ENCODE assay signal across 30 cellular contexts in genomic region chr10:1281402-1281782, GRCh38.
"Had no signal": no experiment of that assay in that cellular context is flagged by ENCODE, and none has a peak within 500 bp of the region (broad histone marks: within the 10 kb centered on the region; RNA-seq: fewer than 3 reads in every experiment).

No MANE protein-coding gene starts in this region.

- H3K27me3 ChIP-seq: SJCRH30 had no signal

- H3K4me1 ChIP-seq: SJCRH30 had no signal

- H3K27ac Mint-ChIP-seq: activated naive CD4-positive, alpha-beta T cell treated with anti-CD3 and anti-CD28 coated beads for 36 hours; activated naive CD8-positive, alpha-beta T cell; activated naive CD8-positive, alpha-beta T cell treated with anti-CD3 and anti-CD28 coated beads, Interleukin-2, amount 50 U/mL, for 24 hours; activated T-helper 1 cell treated with anti-CD3 and anti-CD28 coated beads, Interleukin-12 subunit alpha, Interleukin-12 subunit beta, Interleukin-2, Interleukin-4 antibody, amounts not matched to agents 30 ng/mL and 10 ng/mL and 1 ng/mL, durations not matched to agents 14 hours and 24 hours and 36 hours; T-helper 1 cell treated with Interleukin-12 subunit alpha and Interleukin-12 subunit beta and Interleukin-4 antibody, amounts not matched to agents 30 μg/mL and 1 μg/mL, for 36 hours; T-helper 2 cell treated with Interferon-gamma antibody and Interleukin-4, amounts not matched to agents 5 μg/mL and 100 μg/mL, for 36 hours had no signal

- H3K36me3 ChIP-seq: SJCRH30 had no signal

- ATAC-seq: activated naive CD8-positive, alpha-beta T cell treated with anti-CD3 and anti-CD28 coated beads, Interleukin-2, amount 50 U/mL, for 24 hours; activated T-cell treated with anti-CD3 and anti-CD28 coated beads, Interleukin-2, amount 50 U/mL, for 4 hours; K562 had no signal

- H3K9me3 ChIP-seq: SJCRH30 had no signal

- H3K27ac ChIP-seq: SK-N-MC had no signal

- H3K9me3 Mint-ChIP-seq: activated naive CD8-positive, alpha-beta T cell treated with anti-CD3 and anti-CD28 coated beads, Interleukin-2, amount 50 U/mL, for 24 hours; activated T-cell treated with anti-CD3 and anti-CD28 coated beads, Interleukin-2, amount 50 U/mL, for 4 hours; activated T-helper 1 cell treated with anti-CD3 and anti-CD28 coated beads, Interleukin-12 subunit alpha, Interleukin-12 subunit beta, Interleukin-2, Interleukin-4 antibody, amounts not matched to agents 30 ng/mL and 10 ng/mL and 1 ng/mL, durations not matched to agents 14 hours and 24 hours and 36 hours; T-helper 1 cell treated with Interleukin-12 subunit alpha and Interleukin-12 subunit beta and Interleukin-4 antibody, amounts not matched to agents 30 μg/mL and 1 μg/mL, for 36 hours; T-helper 2 cell treated with Interferon-gamma antibody and Interleukin-4, amounts not matched to agents 5 μg/mL and 100 μg/mL, for 36 hours had no signal

- DNase-seq: activated CD4-positive, alpha-beta T cell treated with anti-CD3 and anti-CD28 coated beads for 48 hours; activated CD4-positive, alpha-beta T cell treated with anti-CD3 and anti-CD28 coated beads, Interleukin-2, amount 50 U/mL, for 4 hours; activated CD8-positive, alpha-beta memory T cell treated with anti-CD3 and anti-CD28 coated beads, Interleukin-2, amount 50 U/mL, for 4 hours; activated gamma-delta T cell treated with Interleukin-2 at 50 U/mL for 16 hours; activated naive CD4-positive, alpha-beta T cell treated with anti-CD3 and anti-CD28 coated beads for 36 hours; activated naive CD8-positive, alpha-beta T cell treated with anti-CD3 and anti-CD28 coated beads, Interleukin-2, amount 50 U/mL, for 24 hours; activated T-cell treated with anti-CD3 and anti-CD28 coated beads for 4 hours; activated T-cell treated with anti-CD3 and anti-CD28 coated beads, Interleukin-2, amount 50 U/mL, for 4 hours; anterior cingulate cortex; caudate nucleus; NCI-H1092 treated with DMSO at 0.1 percent for 48 hours; NCI-H1417; NCI-H146; NCI-H187; NCI-H2029 treated with DMSO at 0.1 percent for 48 hours; NCI-H2107; NCI-H2171; NCI-H510A; NCI-H526; NCI-H748 treated with DMSO at 0.1 percent for 48 hours; OCI-M1; Right ventricle myocardium superior; SJCRH30 had no signal

- H3K4me1 Mint-ChIP-seq: activated naive CD8-positive, alpha-beta T cell treated with anti-CD3 and anti-CD28 coated beads, Interleukin-2, amount 50 U/mL, for 24 hours had no signal

- H3K36me3 Mint-ChIP-seq: activated naive CD8-positive, alpha-beta T cell had no signal

- H3K4me3 ChIP-seq: K562, SJCRH30, SK-N-MC had no signal

- H3K4me3 Mint-ChIP-seq: activated naive CD4-positive, alpha-beta T cell treated with anti-CD3 and anti-CD28 coated beads for 36 hours; activated naive CD8-positive, alpha-beta T cell; activated naive CD8-positive, alpha-beta T cell treated with anti-CD3 and anti-CD28 coated beads, Interleukin-2, amount 50 U/mL, for 24 hours; activated T-cell treated with anti-CD3 and anti-CD28 coated beads, Interleukin-2, amount 50 U/mL, for 4 hours; activated T-helper 1 cell treated with anti-CD3 and anti-CD28 coated beads, Interleukin-12 subunit alpha, Interleukin-12 subunit beta, Interleukin-2, Interleukin-4 antibody, amounts not matched to agents 30 ng/mL and 10 ng/mL and 1 ng/mL, durations not matched to agents 14 hours and 24 hours and 36 hours; brain; T-helper 1 cell treated with Interleukin-12 subunit alpha and Interleukin-12 subunit beta and Interleukin-4 antibody, amounts not matched to agents 30 μg/mL and 1 μg/mL, for 36 hours; T-helper 2 cell treated with Interferon-gamma antibody and Interleukin-4, amounts not matched to agents 5 μg/mL and 100 μg/mL, for 36 hours had no signal
